13 cellular contexts compared by ENCODE assay signal in the genomic region with DNA sequence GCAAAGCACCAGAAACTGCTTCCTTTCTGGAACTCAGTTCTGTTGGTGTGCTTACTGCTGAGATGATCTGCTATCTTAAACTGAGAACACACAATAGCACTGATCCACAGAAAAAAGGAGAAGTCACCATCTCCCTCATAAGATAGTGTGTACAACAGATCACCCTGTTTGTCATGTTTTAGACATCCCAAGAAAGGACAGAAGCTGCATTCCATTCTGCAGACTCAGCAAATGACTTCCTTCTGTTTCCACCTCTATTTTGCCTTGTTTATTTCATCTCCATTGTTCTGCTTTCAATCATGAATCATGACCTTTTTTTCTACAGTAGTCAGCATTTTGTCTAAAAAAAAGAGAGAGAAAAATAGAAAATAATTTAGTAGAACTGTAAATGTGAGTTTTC.
DNase-seq lines count a peak whose midpoint lies in the region; ATAC-seq, FAIRE-seq and TF ChIP-seq lines count a peak whose summit lies in the region.
"Had no signal": no experiment of that assay in that cellular context is flagged by ENCODE, and none has a peak within 500 bp of the region (broad histone marks: within the 10 kb centered on the region; RNA-seq: fewer than 3 reads in every experiment).

No MANE protein-coding gene starts in this region.

- H4K20me1 ChIP-seq in mammary epithelial cell (ENCODE audit: insufficient read depth, low read length) (no peaks in the 10 kb centered on the region), keratinocyte (ENCODE audit: control insufficient read depth, extremely low read depth, insufficient read depth, low read length) (no peaks in the 10 kb centered on the region)

- TF ChIP-seq CTCF in mammary epithelial cell (conservative IDR thresholded peaks at IDR 0.05 in 1 of 2, IDR thresholded peaks at IDR 0.05 in 1 of 2; ENCODE audit: extremely low read depth in 1 of 2, insufficient read depth in 1 of 2, low read depth in 1 of 2, low read length in 2 of 2) (no peak), keratinocyte (optimal IDR thresholded peaks at IDR 0.05 in 1 of 3, IDR thresholded peaks at IDR 0.05 in 1 of 3, conservative IDR thresholded peaks at IDR 0.05 in 1 of 3; ENCODE audit: extremely low read depth in 1 of 3, insufficient read depth in 2 of 3, low read length in 3 of 3) (no peak)

- intact Hi-C loops in mammary epithelial cell (cut with micrococcal nuclease): loop anchor here (1.0 kb wide), 1 partner anchor 594 kb away; no protein-coding TSS in a partner anchor

- no peaks in the 10 kb centered on the region for H3K9me3 ChIP-seq in mammary epithelial cell (replicated peaks; ENCODE audit: insufficient read depth, low read length)
- no peaks in the 10 kb centered on the region for H3K9me3 ChIP-seq in keratinocyte (ENCODE audit: control insufficient read depth, low read depth, low read length)
- H3K9me3 ChIP-seq: esophagus muscularis mucosa, psoas muscle, suprapubic skin had no signal

- FAIRE-seq in keratinocyte (lab: Jason Lieb, UNC): peak; percentile 95
- FAIRE-seq in frontal cortex (lab: Jason Lieb, UNC): no peak
- FAIRE-seq: TTC549 had no signal

- peak; percentile 57 for DNase-seq in A172 (ENCODE audit: low spot score)
- peak; percentile 67 for DNase-seq in HS-5 (ENCODE audit: low read depth)
- DNase-seq in mammary epithelial cell: peak; percentile 43
- no peak for DNase-seq in keratinocyte (ENCODE audit: low read depth, low spot score)
- no peak for DNase-seq in caudate nucleus (lab: John Stamatoyannopoulos, UW)
- DNase-seq in frontal cortex (ENCODE audit: low spot score in 2 of 2): no peak
- DNase-seq: NCI-H2081, psoas muscle had no signal

- CTCF ChIA-PET in mammary epithelial cell (lab: Charles Lee; ENCODE audit: low non-redundant PET): no interaction called here

- H3K36me3 ChIP-seq in mammary epithelial cell (ENCODE audit: insufficient read depth, low read length): no peaks in the 10 kb centered on the region
- no peaks in the 10 kb centered on the region for H3K36me3 ChIP-seq in keratinocyte (ENCODE audit: control insufficient read depth in 2 of 2, extremely low read depth in 1 of 2, insufficient read depth in 2 of 2, low read length in 2 of 2)
- H3K36me3 ChIP-seq: esophagus muscularis mucosa, suprapubic skin had no signal

- H3K4me2 ChIP-seq in mammary epithelial cell (ENCODE audit: insufficient read depth, low read depth, low read length): no peak overlapping the region
- peak overlapping the region; percentile 50 for H3K4me2 ChIP-seq in keratinocyte (ENCODE audit: control insufficient read depth, extremely low read depth, insufficient read depth, low read depth, low read length)

- H2AFZ ChIP-seq in mammary epithelial cell (ENCODE audit: low read depth, low read length) (no peak overlapping the region), keratinocyte (ENCODE audit: control insufficient read depth, low read length) (no peak overlapping the region)

- H3K4me3 ChIP-seq in mammary epithelial cell (replicated peaks in 1 of 3; ENCODE audit: insufficient read depth in 1 of 3, low read depth in 2 of 3, low read length in 3 of 3) (no peak overlapping the region), keratinocyte (ENCODE audit: control insufficient read depth in 2 of 3, extremely low read depth in 1 of 3, insufficient read depth in 2 of 3, low read depth in 1 of 3, low read length in 3 of 3) (no peak overlapping the region)
- H3K4me3 ChIP-seq: esophagus muscularis mucosa, psoas muscle, suprapubic skin had no signal

- ATAC-seq in GM19395 (IDR thresholded peaks at IDR 0.05; ENCODE audit: unreplicated experiment): no peak
- ATAC-seq in GM19455 (IDR thresholded peaks at IDR 0.05; ENCODE audit: unreplicated experiment): no peak
- ATAC-seq: psoas muscle had no signal

- H3K27me3 ChIP-seq in mammary epithelial cell (ENCODE audit: insufficient read depth, low read length) (no peaks in the 10 kb centered on the region), keratinocyte (ENCODE audit: control insufficient read depth, extremely low read depth, insufficient read depth, low read length) (no peaks in the 10 kb centered on the region)
- H3K27me3 ChIP-seq: suprapubic skin had no signal

- dilution Hi-C loops in mammary epithelial cell (cut with HindIII; ENCODE audit: low sequenced_read_pairs): no loop called here
- dilution Hi-C loops in keratinocyte (cut with MboI; ENCODE audit: extremely low pct_ligation_motif_present, low sequenced_read_pairs): no loop called here

- in situ Hi-C loops in mammary epithelial cell (cut with MboI; ENCODE audit: low sequenced_read_pairs in 2 of 2): loop anchor here in 1 of 2 donors (25.0 kb wide), 1 partner anchor 955 kb away; no protein-coding TSS in a partner anchor

- H3K79me2 ChIP-seq in mammary epithelial cell (ENCODE audit: insufficient read depth, low read length): peaks cover 36% of the 10 kb centered on the region
- H3K79me2 ChIP-seq in keratinocyte (ENCODE audit: control insufficient read depth, insufficient read depth, low read length): no peaks in the 10 kb centered on the region

- no peak overlapping the region for H3K27ac ChIP-seq in mammary epithelial cell (ENCODE audit: insufficient read depth, low read depth, low read length)
- no peak overlapping the region for H3K27ac ChIP-seq in keratinocyte (ENCODE audit: control insufficient read depth, insufficient read depth, low read length)
- no peak overlapping the region for H3K27ac ChIP-seq in caudate nucleus (ENCODE audit: low read depth, low read length)
- H3K27ac ChIP-seq: esophagus muscularis mucosa, psoas muscle, suprapubic skin had no signal

- no TSS peak for BruUV-seq in mammary epithelial cell (replicated peaks; lab: Mats Ljungman, UMichigan)

- H3K4me1 ChIP-seq in mammary epithelial cell (ENCODE audit: insufficient read depth, low read length) (peaks cover 23% of the 10 kb centered on the region), keratinocyte (ENCODE audit: control insufficient read depth, extremely low read depth, insufficient read depth, low read length) (peaks cover 22% of the 10 kb centered on the region)
- H3K4me1 ChIP-seq: esophagus muscularis mucosa, psoas muscle, suprapubic skin had no signal

- no peaks in the 10 kb centered on the region for H3K9me1 ChIP-seq in keratinocyte (ENCODE audit: control insufficient read depth, extremely low read depth, insufficient read depth, low read length)

- H3K9ac ChIP-seq in mammary epithelial cell (ENCODE audit: insufficient read depth, low read length): no peak overlapping the region
- H3K9ac ChIP-seq in keratinocyte (ENCODE audit: control insufficient read depth, extremely low read depth, insufficient read depth, low read length): no peak overlapping the region

Comparison
In these comparisons a context has a peak if more than half of its experiments do, and no peak if none do; other contexts are left out.
1. DNase-seq: peak in A172 (single experiment), HS-5 (single experiment) and mammary epithelial cell (single experiment); none in keratinocyte (single experiment), caudate nucleus (0 of 61) and frontal cortex (0 of 2).